ENCODE assay signal across 22 cellular contexts in the genomic region with DNA sequence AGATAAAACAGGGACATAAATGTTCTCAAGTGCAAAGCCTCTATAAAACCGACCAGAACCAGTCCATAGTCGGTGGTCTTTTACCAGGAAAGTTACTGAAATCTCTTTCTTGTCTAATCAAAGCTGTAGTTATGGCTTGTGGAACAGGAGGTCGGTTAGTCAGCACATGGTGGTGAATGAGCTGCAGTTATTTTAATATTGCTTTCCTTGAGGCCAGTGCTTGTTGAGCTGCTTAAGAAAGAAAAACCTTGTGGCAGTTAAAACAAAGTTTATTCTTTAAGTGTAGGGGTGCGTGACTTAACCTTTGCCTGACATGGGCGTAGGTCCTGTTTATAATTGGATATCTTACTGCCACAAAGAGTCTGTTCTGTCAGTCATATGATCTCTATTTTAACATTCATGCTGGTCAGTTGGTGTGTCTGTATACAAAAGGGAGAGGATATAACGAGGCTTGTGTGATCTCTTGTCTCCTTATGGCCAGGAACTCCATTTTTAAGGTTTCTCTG.
"Had no signal": no experiment of that assay in that cellular context is flagged by ENCODE, and none has a peak within 500 bp of the region (broad histone marks: within the 10 kb centered on the region; RNA-seq: fewer than 3 reads in every experiment).

No MANE protein-coding gene starts in this region.

- ATAC-seq: gastroesophageal sphincter; left cardiac atrium; stimulated activated memory B cell treated with anti-CD40 and anti-IgM and Interleukin-4, amounts not matched to agents 10 μg/mL and 1 μg/mL and 100 μg/mL, for 72 hours; T-helper 17 cell had no signal

- H3K27me3 ChIP-seq: dorsolateral prefrontal cortex, esophagus squamous epithelium, neural progenitor cell, sigmoid colon, testis, upper lobe of left lung had no signal

- H3K36me3 ChIP-seq: esophagus squamous epithelium, gastroesophageal sphincter, neural progenitor cell, sigmoid colon, upper lobe of left lung had no signal

- DNase-seq: activated CD4-positive, alpha-beta T cell treated with anti-CD3 and anti-CD28 coated beads for 4 hours; activated CD4-positive, alpha-beta T cell treated with anti-CD3 and anti-CD28 coated beads, Interleukin-2, amount 50 U/mL, for 48 hours; activated CD4-positive, CD25-positive, alpha-beta regulatory T cell; activated CD8-positive, alpha-beta memory T cell treated with anti-CD3 and anti-CD28 coated beads, Interleukin-2, amount 50 U/mL, for 48 hours; activated naive CD4-positive, alpha-beta T cell treated with Interleukin-2 at 50 U/mL for 16 hours; activated naive CD8-positive, alpha-beta T cell treated with anti-CD3 and anti-CD28 coated beads for 36 hours; activated T-cell treated with anti-CD3 and anti-CD28 coated beads, Interleukin-2, amount 50 U/mL, for 48 hours; dorsolateral prefrontal cortex; esophagus squamous epithelium; head of caudate nucleus; left cardiac atrium; naive B cell; retina; sigmoid colon; stimulated activated CD4-positive, alpha-beta T cell treated with anti-CD3 and anti-CD28 coated beads, Interleukin-15, amount 100 ng/mL, for 24 hours; T-helper 17 cell; testis; upper lobe of left lung had no signal

- H3K4me1 ChIP-seq: neural progenitor cell had no signal

- H3K27ac ChIP-seq: dorsolateral prefrontal cortex, esophagus squamous epithelium, gastroesophageal sphincter, neural progenitor cell, sigmoid colon, testis, upper lobe of left lung had no signal

- H3K4me2 ChIP-seq: neural progenitor cell, smooth muscle cell had no signal

- H3K4me3 ChIP-seq: dorsolateral prefrontal cortex, esophagus squamous epithelium, gastroesophageal sphincter, neural progenitor cell, sigmoid colon, smooth muscle cell, testis, upper lobe of left lung had no signal

- H3K9me3 ChIP-seq: sigmoid colon, testis had no signal

- H3K9ac ChIP-seq: neural progenitor cell had no signal

- H2AFZ ChIP-seq: neural progenitor cell had no signal
